Comparison of ENCODE assay signal across 1 cellular context in the genomic region with DNA sequence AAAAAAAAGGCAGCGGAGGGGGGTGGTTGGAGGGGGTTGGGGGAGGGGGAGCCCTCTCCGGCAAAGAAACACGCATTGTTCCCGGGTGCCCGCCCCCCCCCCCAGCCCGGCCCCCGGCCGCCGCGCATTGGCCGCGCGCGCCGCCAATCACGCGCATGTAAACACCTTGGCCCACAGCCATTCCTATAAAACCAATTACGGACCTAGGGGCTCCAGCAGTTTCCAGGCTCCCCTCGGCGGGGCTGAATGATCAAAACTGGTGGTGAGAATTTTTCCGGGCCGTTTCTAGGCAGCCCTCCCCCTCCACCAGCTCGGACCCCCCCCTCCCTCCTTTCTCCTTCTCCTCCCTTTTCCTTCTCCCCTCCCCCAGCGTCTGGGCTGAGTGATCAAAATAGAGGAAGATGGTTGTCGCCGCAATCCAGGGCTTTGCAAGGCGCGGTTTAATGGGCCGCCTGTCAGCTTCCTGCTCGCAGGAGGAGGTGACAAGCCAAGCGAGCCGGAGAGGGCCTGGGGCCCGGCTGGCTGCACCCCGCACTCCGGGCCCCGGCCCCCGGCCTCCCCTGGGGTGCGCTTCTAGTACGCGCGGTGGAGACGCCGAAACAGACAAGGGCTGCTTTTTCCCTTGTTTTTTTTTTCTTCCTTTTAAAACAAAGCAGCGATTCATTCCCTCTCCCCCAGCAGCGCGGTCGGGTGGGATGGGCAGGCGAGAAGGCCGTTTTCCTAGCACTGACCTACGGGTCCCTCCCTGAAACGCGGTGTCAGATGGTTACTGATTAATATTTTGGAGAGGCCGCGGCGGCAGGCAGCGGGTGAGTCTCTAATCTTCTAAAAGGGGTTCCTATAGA.
TF ChIP-seq lines count a peak whose summit lies in the region.

No MANE protein-coding gene starts in this region.

TF ChIP-seq in HepG2, 621 proteins besides CTCF, POLR2A, EP300 and RAD21 (continued from another document and continues in another):
- TF ChIP-seq, protein P1, sequence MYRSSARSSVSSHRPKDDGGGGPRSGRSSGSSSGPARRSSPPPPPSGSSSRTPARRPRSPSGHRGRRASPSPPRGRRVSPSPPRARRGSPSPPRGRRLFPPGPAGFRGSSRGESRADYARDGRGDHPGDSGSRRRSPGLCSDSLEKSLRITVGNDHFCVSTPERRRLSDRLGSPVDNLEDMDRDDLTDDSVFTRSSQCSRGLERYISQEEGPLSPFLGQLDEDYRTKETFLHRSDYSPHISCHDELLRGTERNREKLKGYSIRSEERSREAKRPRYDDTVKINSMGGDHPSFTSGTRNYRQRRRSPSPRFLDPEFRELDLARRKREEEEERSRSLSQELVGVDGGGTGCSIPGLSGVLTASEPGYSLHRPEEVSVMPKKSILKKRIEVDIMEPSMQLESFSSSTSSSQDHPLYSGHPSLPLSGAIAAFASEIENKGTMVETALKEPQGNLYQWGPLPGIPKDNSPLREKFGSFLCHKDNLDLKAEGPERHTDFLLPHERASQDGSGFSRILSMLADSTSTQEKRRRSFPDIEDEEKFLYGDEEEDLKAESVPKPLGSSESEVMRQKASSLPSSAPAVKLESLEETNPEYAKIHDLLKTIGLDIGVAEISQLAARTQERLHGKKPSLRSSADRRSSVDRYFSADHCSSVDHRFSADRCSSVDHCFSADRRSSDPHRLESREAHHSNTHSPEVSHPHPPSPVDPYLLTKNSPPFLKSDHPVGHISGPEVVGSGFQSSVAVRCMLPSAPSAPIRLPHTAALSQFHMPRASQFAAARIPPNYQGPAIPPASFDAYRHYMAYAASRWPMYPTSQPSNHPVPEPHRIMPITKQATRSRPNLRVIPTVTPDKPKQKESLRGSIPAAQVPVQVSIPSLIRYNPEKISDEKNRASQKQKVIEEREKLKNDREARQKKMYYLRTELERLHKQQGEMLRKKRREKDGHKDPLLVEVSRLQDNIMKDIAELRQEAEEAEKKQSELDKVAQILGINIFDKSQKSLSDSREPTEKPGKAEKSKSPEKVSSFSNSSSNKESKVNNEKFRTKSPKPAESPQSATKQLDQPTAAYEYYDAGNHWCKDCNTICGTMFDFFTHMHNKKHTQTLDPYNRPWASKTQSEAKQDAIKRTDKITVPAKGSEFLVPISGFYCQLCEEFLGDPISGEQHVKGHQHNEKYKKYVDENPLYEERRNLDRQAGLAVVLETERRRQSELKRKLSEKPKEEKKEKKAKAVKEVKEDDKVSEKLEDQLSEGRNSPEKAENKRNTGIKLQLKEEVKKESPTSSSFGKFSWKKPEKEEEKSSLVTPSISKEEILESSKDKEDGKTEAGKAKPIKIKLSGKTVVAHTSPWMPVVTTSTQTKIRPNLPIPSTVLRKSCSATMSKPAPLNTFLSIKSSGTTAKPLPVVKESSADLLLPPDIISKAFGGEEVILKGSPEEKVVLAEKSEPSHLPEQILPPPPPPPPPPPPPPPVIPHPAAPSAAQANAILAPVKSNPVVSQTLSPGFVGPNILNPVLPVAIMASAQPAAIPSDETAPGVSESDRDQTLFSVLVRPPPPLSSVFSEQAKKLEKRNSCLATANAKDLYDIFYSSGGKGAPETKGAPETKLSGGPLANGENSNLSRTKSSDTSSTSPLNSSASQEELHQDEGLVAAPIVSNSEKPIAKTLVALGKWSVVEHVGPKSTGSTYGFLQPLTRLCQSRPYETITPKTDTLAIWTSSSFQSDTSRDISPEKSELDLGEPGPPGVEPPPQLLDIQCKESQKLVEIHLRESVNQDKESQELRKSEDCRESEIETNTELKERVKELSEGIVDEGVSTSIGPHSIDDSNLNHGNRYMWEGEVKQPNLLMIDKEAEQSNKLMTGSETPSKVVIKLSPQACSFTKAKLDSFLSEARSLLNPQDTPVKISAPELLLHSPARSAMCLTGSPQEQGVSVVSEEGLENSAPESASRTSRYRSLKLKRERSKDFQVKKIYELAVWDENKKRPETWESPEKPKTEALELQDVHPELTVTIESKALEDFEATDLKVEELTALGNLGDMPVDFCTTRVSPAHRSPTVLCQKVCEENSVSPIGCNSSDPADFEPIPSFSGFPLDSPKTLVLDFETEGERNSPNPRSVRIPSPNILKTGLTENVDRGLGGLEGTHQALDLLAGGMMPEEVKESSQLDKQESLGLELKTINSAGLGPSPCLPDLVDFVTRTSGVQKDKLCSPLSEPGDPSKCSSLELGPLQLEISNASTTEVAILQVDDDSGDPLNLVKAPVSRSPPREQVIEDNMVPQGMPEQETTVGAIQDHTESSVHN (CRISPR knock-in tag; IDR thresholded peaks at IDR 0.05): no peak
- TF ChIP-seq, protein P2, sequence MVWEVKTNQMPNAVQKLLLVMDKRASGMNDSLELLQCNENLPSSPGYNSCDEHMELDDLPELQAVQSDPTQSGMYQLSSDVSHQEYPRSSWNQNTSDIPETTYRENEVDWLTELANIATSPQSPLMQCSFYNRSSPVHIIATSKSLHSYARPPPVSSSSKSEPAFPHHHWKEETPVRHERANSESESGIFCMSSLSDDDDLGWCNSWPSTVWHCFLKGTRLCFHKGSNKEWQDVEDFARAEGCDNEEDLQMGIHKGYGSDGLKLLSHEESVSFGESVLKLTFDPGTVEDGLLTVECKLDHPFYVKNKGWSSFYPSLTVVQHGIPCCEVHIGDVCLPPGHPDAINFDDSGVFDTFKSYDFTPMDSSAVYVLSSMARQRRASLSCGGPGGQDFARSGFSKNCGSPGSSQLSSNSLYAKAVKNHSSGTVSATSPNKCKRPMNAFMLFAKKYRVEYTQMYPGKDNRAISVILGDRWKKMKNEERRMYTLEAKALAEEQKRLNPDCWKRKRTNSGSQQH (CRISPR knock-in tag; IDR thresholded peaks at IDR 0.05; ENCODE audit: low read depth): 0 out of 2 replicates have a peak, but pooled peaks have one; percentile 15
- TF ChIP-seq AGO1 (IDR thresholded peaks at IDR 0.05; ENCODE audit: low read depth, low read length, poor library complexity, severe bottlenecking) (peak; percentile 24), HOXD1 (CRISPR knock-in tag; IDR thresholded peaks at IDR 0.05) (no peak), ZNF790 (CRISPR knock-in tag; IDR thresholded peaks at IDR 0.05; ENCODE audit: borderline replicate concordance) (no peak), ZNF747 (CRISPR knock-in tag; IDR thresholded peaks at IDR 0.05; ENCODE audit: borderline replicate concordance) (no peak), KLF12 (CRISPR knock-in tag; IDR thresholded peaks at IDR 0.05; ENCODE audit: borderline replicate concordance) (no peak), REPIN1 (CRISPR knock-in tag; IDR thresholded peaks at IDR 0.05; ENCODE audit: borderline replicate concordance, low read depth) (no peak), DPF2 (CRISPR knock-in tag; IDR thresholded peaks at IDR 0.05; ENCODE audit: borderline replicate concordance, low read depth) (no peak), ISX (CRISPR knock-in tag; conservative IDR thresholded peaks at IDR 0.05) (no peak), ZFP37 (CRISPR knock-in tag; IDR thresholded peaks at IDR 0.05; ENCODE audit: borderline replicate concordance) (no peak), TCF12 (IDR thresholded peaks at IDR 0.05) (no peak), TCF12 (CRISPR knock-in tag; IDR thresholded peaks at IDR 0.05) (no peak), ZBTB8A (CRISPR knock-in tag; IDR thresholded peaks at IDR 0.05; ENCODE audit: borderline replicate concordance, low read depth) (no peak), ZFP41 (CRISPR knock-in tag; IDR thresholded peaks at IDR 0.05; ENCODE audit: borderline replicate concordance) (no peak), RELA (CRISPR knock-in tag; IDR thresholded peaks at IDR 0.05) (no peak), ZNF549 (CRISPR knock-in tag; IDR thresholded peaks at IDR 0.05) (no peak), NR1H2 (CRISPR knock-in tag; IDR thresholded peaks at IDR 0.05; ENCODE audit: borderline replicate concordance, low read depth) (no peak), SMAD9 (CRISPR knock-in tag; IDR thresholded peaks at IDR 0.05) (no peak), YEATS2 (CRISPR knock-in tag; IDR thresholded peaks at IDR 0.05; ENCODE audit: borderline replicate concordance) (no peak), STAT5B (CRISPR knock-in tag; IDR thresholded peaks at IDR 0.05) (no peak), ZNF468 (CRISPR knock-in tag; IDR thresholded peaks at IDR 0.05) (no peak), PHF21A (CRISPR knock-in tag; IDR thresholded peaks at IDR 0.05) (no peak), RORA (CRISPR knock-in tag; IDR thresholded peaks at IDR 0.05) (no peak), ZNF605 (CRISPR knock-in tag; IDR thresholded peaks at IDR 0.05) (no peak), GTF3A (CRISPR knock-in tag; conservative IDR thresholded peaks at IDR 0.05) (no peak), GATAD2A (CRISPR knock-in tag; IDR thresholded peaks at IDR 0.05) (peak; percentile 34)
- TF ChIP-seq, protein P3, sequence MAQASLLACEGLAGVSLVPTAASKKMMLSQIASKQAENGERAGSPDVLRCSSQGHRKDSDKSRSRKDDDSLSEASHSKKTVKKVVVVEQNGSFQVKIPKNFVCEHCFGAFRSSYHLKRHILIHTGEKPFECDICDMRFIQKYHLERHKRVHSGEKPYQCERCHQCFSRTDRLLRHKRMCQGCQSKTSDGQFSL (CRISPR knock-in tag; IDR thresholded peaks at IDR 0.05): 0 out of 2 replicates have a peak, but pooled peaks have one; percentile 28
- TF ChIP-seq, protein P4, sequence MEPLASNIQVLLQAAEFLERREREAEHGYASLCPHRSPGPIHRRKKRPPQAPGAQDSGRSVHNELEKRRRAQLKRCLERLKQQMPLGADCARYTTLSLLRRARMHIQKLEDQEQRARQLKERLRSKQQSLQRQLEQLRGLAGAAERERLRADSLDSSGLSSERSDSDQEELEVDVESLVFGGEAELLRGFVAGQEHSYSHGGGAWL (CRISPR knock-in tag; IDR thresholded peaks at IDR 0.05): no peak; the same call in 1 of the 2 replicates
- TF ChIP-seq, protein P5, sequence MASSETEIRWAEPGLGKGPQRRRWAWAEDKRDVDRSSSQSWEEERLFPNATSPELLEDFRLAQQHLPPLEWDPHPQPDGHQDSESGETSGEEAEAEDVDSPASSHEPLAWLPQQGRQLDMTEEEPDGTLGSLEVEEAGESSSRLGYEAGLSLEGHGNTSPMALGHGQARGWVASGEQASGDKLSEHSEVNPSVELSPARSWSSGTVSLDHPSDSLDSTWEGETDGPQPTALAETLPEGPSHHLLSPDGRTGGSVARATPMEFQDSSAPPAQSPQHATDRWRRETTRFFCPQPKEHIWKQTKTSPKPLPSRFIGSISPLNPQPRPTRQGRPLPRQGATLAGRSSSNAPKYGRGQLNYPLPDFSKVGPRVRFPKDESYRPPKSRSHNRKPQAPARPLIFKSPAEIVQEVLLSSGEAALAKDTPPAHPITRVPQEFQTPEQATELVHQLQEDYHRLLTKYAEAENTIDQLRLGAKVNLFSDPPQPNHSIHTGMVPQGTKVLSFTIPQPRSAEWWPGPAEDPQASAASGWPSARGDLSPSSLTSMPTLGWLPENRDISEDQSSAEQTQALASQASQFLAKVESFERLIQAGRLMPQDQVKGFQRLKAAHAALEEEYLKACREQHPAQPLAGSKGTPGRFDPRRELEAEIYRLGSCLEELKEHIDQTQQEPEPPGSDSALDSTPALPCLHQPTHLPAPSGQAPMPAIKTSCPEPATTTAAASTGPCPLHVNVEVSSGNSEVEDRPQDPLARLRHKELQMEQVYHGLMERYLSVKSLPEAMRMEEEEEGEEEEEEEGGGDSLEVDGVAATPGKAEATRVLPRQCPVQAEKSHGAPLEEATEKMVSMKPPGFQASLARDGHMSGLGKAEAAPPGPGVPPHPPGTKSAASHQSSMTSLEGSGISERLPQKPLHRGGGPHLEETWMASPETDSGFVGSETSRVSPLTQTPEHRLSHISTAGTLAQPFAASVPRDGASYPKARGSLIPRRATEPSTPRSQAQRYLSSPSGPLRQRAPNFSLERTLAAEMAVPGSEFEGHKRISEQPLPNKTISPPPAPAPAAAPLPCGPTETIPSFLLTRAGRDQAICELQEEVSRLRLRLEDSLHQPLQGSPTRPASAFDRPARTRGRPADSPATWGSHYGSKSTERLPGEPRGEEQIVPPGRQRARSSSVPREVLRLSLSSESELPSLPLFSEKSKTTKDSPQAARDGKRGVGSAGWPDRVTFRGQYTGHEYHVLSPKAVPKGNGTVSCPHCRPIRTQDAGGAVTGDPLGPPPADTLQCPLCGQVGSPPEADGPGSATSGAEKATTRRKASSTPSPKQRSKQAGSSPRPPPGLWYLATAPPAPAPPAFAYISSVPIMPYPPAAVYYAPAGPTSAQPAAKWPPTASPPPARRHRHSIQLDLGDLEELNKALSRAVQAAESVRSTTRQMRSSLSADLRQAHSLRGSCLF (CRISPR knock-in tag; IDR thresholded peaks at IDR 0.05; ENCODE audit: borderline replicate concordance): no peak
- TF ChIP-seq, protein P6, sequence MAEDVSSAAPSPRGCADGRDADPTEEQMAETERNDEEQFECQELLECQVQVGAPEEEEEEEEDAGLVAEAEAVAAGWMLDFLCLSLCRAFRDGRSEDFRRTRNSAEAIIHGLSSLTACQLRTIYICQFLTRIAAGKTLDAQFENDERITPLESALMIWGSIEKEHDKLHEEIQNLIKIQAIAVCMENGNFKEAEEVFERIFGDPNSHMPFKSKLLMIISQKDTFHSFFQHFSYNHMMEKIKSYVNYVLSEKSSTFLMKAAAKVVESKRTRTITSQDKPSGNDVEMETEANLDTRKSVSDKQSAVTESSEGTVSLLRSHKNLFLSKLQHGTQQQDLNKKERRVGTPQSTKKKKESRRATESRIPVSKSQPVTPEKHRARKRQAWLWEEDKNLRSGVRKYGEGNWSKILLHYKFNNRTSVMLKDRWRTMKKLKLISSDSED (CRISPR knock-in tag; IDR thresholded peaks at IDR 0.05): no peak
- TF ChIP-seq, protein P7, sequence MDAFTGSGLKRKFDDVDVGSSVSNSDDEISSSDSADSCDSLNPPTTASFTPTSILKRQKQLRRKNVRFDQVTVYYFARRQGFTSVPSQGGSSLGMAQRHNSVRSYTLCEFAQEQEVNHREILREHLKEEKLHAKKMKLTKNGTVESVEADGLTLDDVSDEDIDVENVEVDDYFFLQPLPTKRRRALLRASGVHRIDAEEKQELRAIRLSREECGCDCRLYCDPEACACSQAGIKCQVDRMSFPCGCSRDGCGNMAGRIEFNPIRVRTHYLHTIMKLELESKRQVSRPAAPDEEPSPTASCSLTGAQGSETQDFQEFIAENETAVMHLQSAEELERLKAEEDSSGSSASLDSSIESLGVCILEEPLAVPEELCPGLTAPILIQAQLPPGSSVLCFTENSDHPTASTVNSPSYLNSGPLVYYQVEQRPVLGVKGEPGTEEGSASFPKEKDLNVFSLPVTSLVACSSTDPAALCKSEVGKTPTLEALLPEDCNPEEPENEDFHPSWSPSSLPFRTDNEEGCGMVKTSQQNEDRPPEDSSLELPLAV (CRISPR knock-in tag; conservative IDR thresholded peaks at IDR 0.05; ENCODE audit: low read depth): no peak
- TF ChIP-seq, protein P8, sequence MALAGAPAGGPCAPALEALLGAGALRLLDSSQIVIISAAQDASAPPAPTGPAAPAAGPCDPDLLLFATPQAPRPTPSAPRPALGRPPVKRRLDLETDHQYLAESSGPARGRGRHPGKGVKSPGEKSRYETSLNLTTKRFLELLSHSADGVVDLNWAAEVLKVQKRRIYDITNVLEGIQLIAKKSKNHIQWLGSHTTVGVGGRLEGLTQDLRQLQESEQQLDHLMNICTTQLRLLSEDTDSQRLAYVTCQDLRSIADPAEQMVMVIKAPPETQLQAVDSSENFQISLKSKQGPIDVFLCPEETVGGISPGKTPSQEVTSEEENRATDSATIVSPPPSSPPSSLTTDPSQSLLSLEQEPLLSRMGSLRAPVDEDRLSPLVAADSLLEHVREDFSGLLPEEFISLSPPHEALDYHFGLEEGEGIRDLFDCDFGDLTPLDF (CRISPR knock-in tag; IDR thresholded peaks at IDR 0.05): no peak
- TF ChIP-seq, protein P9, sequence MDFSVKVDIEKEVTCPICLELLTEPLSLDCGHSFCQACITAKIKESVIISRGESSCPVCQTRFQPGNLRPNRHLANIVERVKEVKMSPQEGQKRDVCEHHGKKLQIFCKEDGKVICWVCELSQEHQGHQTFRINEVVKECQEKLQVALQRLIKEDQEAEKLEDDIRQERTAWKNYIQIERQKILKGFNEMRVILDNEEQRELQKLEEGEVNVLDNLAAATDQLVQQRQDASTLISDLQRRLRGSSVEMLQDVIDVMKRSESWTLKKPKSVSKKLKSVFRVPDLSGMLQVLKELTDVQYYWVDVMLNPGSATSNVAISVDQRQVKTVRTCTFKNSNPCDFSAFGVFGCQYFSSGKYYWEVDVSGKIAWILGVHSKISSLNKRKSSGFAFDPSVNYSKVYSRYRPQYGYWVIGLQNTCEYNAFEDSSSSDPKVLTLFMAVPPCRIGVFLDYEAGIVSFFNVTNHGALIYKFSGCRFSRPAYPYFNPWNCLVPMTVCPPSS (IDR thresholded peaks at IDR 0.05): no peak
